In genomic region chr7:2718703-2718965, GRCh38 we compare ENCODE assay signal across 25 cellular contexts. TPM values are rescaled to one million over a fixed set of nuclear protein-coding genes. Genes with fewer than 3 reads are reported as not detected.
DNase-seq lines count a peak whose midpoint lies in the region; ATAC-seq and TF ChIP-seq lines count a peak whose summit lies in the region.
"Had no signal": no experiment of that assay in that cellular context is flagged by ENCODE, and none has a peak within 500 bp of the region (broad histone marks: within the 10 kb centered on the region; RNA-seq: fewer than 3 reads in every experiment).

No MANE protein-coding gene starts in this region.

- H3K36me3 ChIP-seq in CD4-positive, alpha-beta memory T cell (ENCODE audit: insufficient read depth, low read length): no peaks in the 10 kb centered on the region
- H3K36me3 ChIP-seq: colonic mucosa, ovary had no signal

- peaks cover 53% of the 10 kb centered on the region for H3K4me1 Mint-ChIP-seq in CD14-positive monocyte
- peaks cover 35 to 70% (median 50%) of the 10 kb centered on the region in 4 donors for H3K4me1 Mint-ChIP-seq in CD4-positive, alpha-beta memory T cell
- peaks cover 30% of the 10 kb centered on the region for H3K4me1 Mint-ChIP-seq in progenitor cell of endocrine pancreas (ENCODE audit: low read depth)

- H3K36me3 Mint-ChIP-seq in CD14-positive monocyte (peaks cover 35 to 46% of the 10 kb centered on the region in 2 donors), progenitor cell of endocrine pancreas (ENCODE audit: insufficient read depth) (peaks cover 23% of the 10 kb centered on the region)
- peaks cover 0 to 2% of the 10 kb centered on the region in 2 donors for H3K36me3 Mint-ChIP-seq in CD4-positive, alpha-beta memory T cell
- H3K36me3 Mint-ChIP-seq: natural killer cell treated with Interleukin-12 subunit alpha and Interleukin-12 subunit beta and Interleukin-15 and Interleukin-18, amount 100 ng/mL, for 72 hours had no signal

- CTCF ChIA-PET in CD4-positive, alpha-beta memory T cell (lab: Charles Lee; ENCODE audit: partially characterized antibody): interaction anchor here (0.7 to 16.2 kb wide), 11 partner anchors 9 to 267 kb away, joined by 3 to 220 read pairs (median 5); no protein-coding TSS in a partner anchor

- no peak overlapping the region for H3K4me3 ChIP-seq in CD4-positive, alpha-beta memory T cell (ENCODE audit: low read length in 2 of 2)
- H3K4me3 ChIP-seq: colonic mucosa, heart right ventricle, ovary, Peyer's patch, upper lobe of right lung had no signal

- DNase-seq in CD14-positive monocyte (ENCODE audit: low spot score): no peak
- DNase-seq in CD4-positive, alpha-beta memory T cell: no peak
- no peak for DNase-seq in caudate nucleus (lab: John Stamatoyannopoulos, UW)
- no peak for DNase-seq in progenitor cell of endocrine pancreas (ENCODE audit: low spot score, unreplicated experiment)
- DNase-seq in foreskin keratinocyte: no peak
- DNase-seq in AG08395 (ENCODE audit: low spot score): no peak
- DNase-seq in NCI-H146 treated with DMSO at 0.1 percent for 48 hours (lab: John Stamatoyannopoulos, UW; ENCODE audit: unreplicated experiment): no peak
- DNase-seq: amniotic stem cell, foreskin fibroblast, GDM1, heart right ventricle, NCI-H1105, NCI-H2081, NCI-H226, retina, SIG-M5, upper lobe of right lung had no signal

- POLR2A ChIA-PET in CD4-positive, alpha-beta memory T cell (lab: Charles Lee; ENCODE audit: partially characterized antibody): interaction anchor here (0.6 to 3.7 kb wide), 2 partner anchors 9 to 20 kb away, joined by 3 to 30 read pairs; no protein-coding TSS in a partner anchor

- H3K27me3 ChIP-seq in CD4-positive, alpha-beta memory T cell (ENCODE audit: insufficient read depth, low read length): no peaks in the 10 kb centered on the region
- H3K27me3 ChIP-seq in foreskin keratinocyte: no peaks in the 10 kb centered on the region
- H3K27me3 ChIP-seq: colonic mucosa, heart right ventricle, ovary, Peyer's patch, upper lobe of right lung had no signal

- H3K9me3 ChIP-seq in CD4-positive, alpha-beta memory T cell (ENCODE audit: control insufficient read depth in 1 of 2, low read length in 2 of 2): no peaks in the 10 kb centered on the region
- H3K9me3 ChIP-seq: colonic mucosa, ovary, Peyer's patch, upper lobe of right lung had no signal

- no peak for ATAC-seq in foreskin keratinocyte
- ATAC-seq: esophagus mucosa, heart right ventricle, upper lobe of right lung had no signal

- H3K4me3 Mint-ChIP-seq in CD14-positive monocyte (peak overlapping the region in 1 of 2 donors; percentile 71), progenitor cell of endocrine pancreas (ENCODE audit: low read depth) (no peak overlapping the region)
- H3K4me3 Mint-ChIP-seq in CD4-positive, alpha-beta memory T cell: peak overlapping the region in 4 of 8 donors; percentile 17 to 49 (median 32)
- H3K4me3 Mint-ChIP-seq: activated CD4-positive, alpha-beta T cell treated with anti-CD3 and anti-CD28 coated beads for 36 hours; mesothelial cell of epicardium; natural killer cell treated with Interleukin-12 subunit alpha and Interleukin-12 subunit beta and Interleukin-15 and Interleukin-18, amount 100 ng/mL, for 72 hours had no signal

- H3K27ac ChIP-seq in CD4-positive, alpha-beta memory T cell (ENCODE audit: low read depth, low read length): no peak overlapping the region
- H3K27ac ChIP-seq in caudate nucleus (ENCODE audit: low read depth, low read length) (peak overlapping the region; percentile 42), foreskin keratinocyte (no peak overlapping the region)
- H3K27ac ChIP-seq: upper lobe of right lung had no signal

- no peak for TF ChIP-seq CTCF in CD14-positive monocyte (IDR thresholded peaks at IDR 0.05)
- TF ChIP-seq CTCF in progenitor cell of endocrine pancreas (IDR thresholded peaks at IDR 0.05; ENCODE audit: unreplicated experiment): no peak
- no peak for TF ChIP-seq CTCF in foreskin keratinocyte (conservative IDR thresholded peaks at IDR 0.05)

- peaks cover 0 to 11% (median 6%) of the 10 kb centered on the region in 7 donors for H3K9me3 Mint-ChIP-seq in CD14-positive monocyte
- H3K9me3 Mint-ChIP-seq in CD4-positive, alpha-beta memory T cell: peaks cover 0 to 2% (median 0%) of the 10 kb centered on the region in 8 donors
- H3K9me3 Mint-ChIP-seq in progenitor cell of endocrine pancreas (ENCODE audit: low read depth): no peaks in the 10 kb centered on the region
- H3K9me3 Mint-ChIP-seq: effector memory CD8-positive, alpha-beta T cell; mesothelial cell of epicardium; natural killer cell treated with Interleukin-12 subunit alpha and Interleukin-12 subunit beta and Interleukin-15 and Interleukin-18, amount 100 ng/mL, for 72 hours had no signal

- peaks cover 37 to 51% (median 41%) of the 10 kb centered on the region in 3 donors for H3K27me3 Mint-ChIP-seq in CD14-positive monocyte (ENCODE audit: low read depth in 3 of 3)
- peaks cover 0 to 3% of the 10 kb centered on the region in 2 donors for H3K27me3 Mint-ChIP-seq in CD4-positive, alpha-beta memory T cell
- H3K27me3 Mint-ChIP-seq in progenitor cell of endocrine pancreas: no peaks in the 10 kb centered on the region
- H3K27me3 Mint-ChIP-seq: activated CD4-positive, alpha-beta T cell treated with anti-CD3 and anti-CD28 coated beads for 36 hours; effector memory CD8-positive, alpha-beta T cell had no signal

- intact Hi-C loops in CD14-positive monocyte (cut with micrococcal nuclease): loop anchor here in 1 of 2 donors (5.0 kb wide), 2 partner anchors 39 to 104 kb away; no protein-coding TSS in a partner anchor
- intact Hi-C loops in CD4-positive, alpha-beta memory T cell (cut with micrococcal nuclease): loop anchor here (10.0 kb wide), 1 partner anchor 1144 kb away; the partner anchor contains the start of gene PSMG3

- peak overlapping the region in 5 of 7 donors; percentile 11 to 60 (median 50) for H3K27ac Mint-ChIP-seq in CD14-positive monocyte
- peak overlapping the region in 4 of 7 donors; percentile 18 to 75 (median 42) for H3K27ac Mint-ChIP-seq in CD4-positive, alpha-beta memory T cell
- peak overlapping the region; percentile 18 for H3K27ac Mint-ChIP-seq in progenitor cell of endocrine pancreas
- H3K27ac Mint-ChIP-seq: activated CD4-positive, alpha-beta T cell treated with anti-CD3 and anti-CD28 coated beads for 36 hours had no signal

- peaks cover 63% of the 10 kb centered on the region for H3K4me1 ChIP-seq in CD4-positive, alpha-beta memory T cell (ENCODE audit: insufficient read depth, low read length)
- peaks cover 4% of the 10 kb centered on the region for H3K4me1 ChIP-seq in foreskin keratinocyte

RNA-seq across cellular contexts. Expression of gene AMZ1, which starts 30.6 kb away (rescaled TPM):
- polyA plus RNA-seq in CD14-positive monocyte: under 1 TPM; 0.09 to 0.14 TPM
- 1 to 10 TPM; 1.6 to 2.0 TPM for total RNA-seq in CD4-positive, alpha-beta memory T cell
- under 1 TPM in 1 of 2 donors, not detected in 1; 0.15 TPM for polyA plus RNA-seq in CD4-positive, alpha-beta memory T cell
- 0.07 and 0.19 TPM in 2 replicates for total RNA-seq in progenitor cell of endocrine pancreas
- not detected in 2 replicates for total RNA-seq in foreskin keratinocyte
- polyA plus RNA-seq in foreskin keratinocyte: not detected in 2 replicates
- total RNA-seq: natural killer cell treated with Interleukin-12 subunit alpha and Interleukin-12 subunit beta and Interleukin-15 and Interleukin-18, amount 100 ng/mL, for 72 hours had no signal
